Comparison of ENCODE assay signal across 26 cellular contexts in the genomic region with DNA sequence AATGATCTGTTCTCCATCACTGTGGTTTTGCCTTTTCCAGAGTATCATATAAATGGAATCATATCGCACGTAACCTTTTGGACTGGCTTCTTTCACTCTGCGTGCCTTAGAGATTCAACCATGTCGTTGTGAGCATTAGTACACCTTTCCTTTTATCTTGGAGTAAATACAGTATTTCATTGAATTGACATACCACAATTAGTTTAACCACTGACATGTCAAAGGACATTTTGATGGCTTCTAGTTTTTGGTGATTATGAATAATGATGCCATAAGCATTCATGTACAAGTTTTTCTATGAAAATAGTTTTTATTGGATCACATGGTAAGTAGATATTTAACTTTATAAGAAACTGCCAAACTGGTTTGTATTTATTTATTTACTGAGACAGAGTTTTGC.
"Had no signal": no experiment of that assay in that cellular context is flagged by ENCODE, and none has a peak within 500 bp of the region (broad histone marks: within the 10 kb centered on the region; RNA-seq: fewer than 3 reads in every experiment).

No MANE protein-coding gene starts in this region.

- H3K79me2 ChIP-seq: hepatocyte had no signal

- H3K4me1 Mint-ChIP-seq: endodermal cell had no signal

- H3K36me3 ChIP-seq: colonic mucosa, esophagus muscularis mucosa, esophagus squamous epithelium, gastrocnemius medialis, gastroesophageal sphincter, heart left ventricle, heart right ventricle had no signal

- H3K4me1 ChIP-seq: colonic mucosa, esophagus muscularis mucosa, esophagus squamous epithelium, foreskin keratinocyte, gastrocnemius medialis, gastroesophageal sphincter, heart left ventricle, heart right ventricle had no signal

- H3K4me2 ChIP-seq: hepatocyte had no signal

- H3K27ac ChIP-seq: colonic mucosa, coronary artery, dorsolateral prefrontal cortex, epithelial cell of prostate, esophagus muscularis mucosa, esophagus squamous epithelium, foreskin keratinocyte, gastrocnemius medialis, gastroesophageal sphincter, heart left ventricle, heart right ventricle, hepatocyte had no signal

- ATAC-seq: effector memory CD8-positive, alpha-beta T cell; esophagus mucosa; foreskin keratinocyte; gastrocnemius medialis; gastroesophageal sphincter; heart left ventricle; heart right ventricle had no signal

- H3K27me3 ChIP-seq: colonic mucosa, esophagus muscularis mucosa, esophagus squamous epithelium, foreskin keratinocyte, gastrocnemius medialis, gastroesophageal sphincter, hepatocyte had no signal

- H2AFZ ChIP-seq: hepatocyte had no signal

- H3K27ac Mint-ChIP-seq: dendritic cell treated with granulocyte-macrophage colony-stimulating factor and Interleukin-4, amounts not matched to agents 40 ng/mL and 50 ng/mL, for 4 days; effector memory CD8-positive, alpha-beta T cell; endodermal cell had no signal

- H3K27me3 Mint-ChIP-seq: dendritic cell treated with granulocyte-macrophage colony-stimulating factor and Interleukin-4, amounts not matched to agents 40 ng/mL and 50 ng/mL, for 4 days; effector memory CD8-positive, alpha-beta T cell had no signal

- DNase-seq: colonic mucosa; cortex of kidney; dermis blood vessel endothelial cell; dorsolateral prefrontal cortex; effector CD4-positive, alpha-beta T cell; effector CD8-positive, alpha-beta T cell; effector memory CD4-positive, alpha-beta T cell; effector memory CD8-positive, alpha-beta T cell; endodermal cell; erythroblast; esophagus squamous epithelium; foreskin fibroblast; foreskin keratinocyte; foreskin melanocyte; gastrocnemius medialis; glutamatergic neuron; head of caudate nucleus; heart left ventricle; heart right ventricle had no signal

- H3K9me3 ChIP-seq: colonic mucosa, esophagus squamous epithelium, gastrocnemius medialis, gastroesophageal sphincter, heart left ventricle, heart right ventricle had no signal

- H3K4me3 Mint-ChIP-seq: dendritic cell treated with granulocyte-macrophage colony-stimulating factor and Interleukin-4, amounts not matched to agents 40 ng/mL and 50 ng/mL, for 4 days; effector memory CD8-positive, alpha-beta T cell; endodermal cell had no signal

- H3K9me3 Mint-ChIP-seq: dendritic cell treated with granulocyte-macrophage colony-stimulating factor and Interleukin-4, amounts not matched to agents 40 ng/mL and 50 ng/mL, for 4 days; effector memory CD8-positive, alpha-beta T cell had no signal

- H3K4me3 ChIP-seq: colonic mucosa, coronary artery, dorsolateral prefrontal cortex, esophagus muscularis mucosa, esophagus squamous epithelium, gastrocnemius medialis, gastroesophageal sphincter, heart left ventricle, heart right ventricle, hepatocyte had no signal
